Comparison of ENCODE assay signal across 5 cellular contexts in genomic region chr2:52929412-52929811, GRCh38.
"Had no signal": no experiment of that assay in that cellular context is flagged by ENCODE, and none has a peak within 500 bp of the region (broad histone marks: within the 10 kb centered on the region; RNA-seq: fewer than 3 reads in every experiment).

No MANE protein-coding gene starts in this region.

- DNase-seq: H9, HCEC 1CT, IMR-90 had no signal

- H3K4me2 ChIP-seq: GM23338 had no signal

- H2AFZ ChIP-seq: GM23338 had no signal

- H3K4me3 ChIP-seq: GM23338, K562 had no signal
